ENCODE assay signal across 8 cellular contexts in the genomic region with DNA sequence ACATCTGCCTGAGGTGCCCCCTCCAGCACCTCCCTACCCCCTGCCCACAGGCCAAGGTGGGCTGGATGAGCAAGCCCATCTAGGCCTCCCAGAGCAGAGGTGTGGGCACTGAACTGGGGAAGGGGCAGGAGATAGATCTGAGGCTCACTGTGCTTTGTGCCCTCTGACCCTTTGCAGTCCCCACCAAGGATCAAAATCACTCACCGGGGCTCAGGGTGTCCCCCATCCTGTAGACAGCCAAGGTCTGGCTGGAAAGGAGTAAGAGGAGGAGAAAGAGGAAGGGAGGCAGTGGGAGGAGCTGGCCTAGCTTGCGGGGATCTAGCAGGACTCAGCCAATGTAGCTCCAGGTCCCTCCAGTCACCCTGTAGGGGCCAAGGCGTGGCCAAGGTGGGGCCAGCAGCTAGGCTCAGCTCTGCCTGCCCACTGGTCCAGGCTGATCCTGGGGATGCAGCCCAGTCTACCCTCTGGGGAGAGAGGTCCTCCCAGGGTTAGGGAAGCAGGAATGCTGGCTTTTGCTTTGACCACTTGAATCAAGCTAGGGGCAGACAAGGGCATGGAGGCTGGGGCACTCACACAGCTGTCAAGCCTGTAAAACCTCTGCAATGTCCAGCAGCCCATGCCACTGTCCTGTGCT. TPM values are rescaled to one million over a fixed set of nuclear protein-coding genes. Genes with fewer than 3 reads are reported as not detected.
DNase-seq lines count a peak whose midpoint lies in the region; ATAC-seq, FAIRE-seq and TF ChIP-seq lines count a peak whose summit lies in the region.

No MANE protein-coding gene starts in this region.

- no peak for FAIRE-seq in frontal cortex (lab: Jason Lieb, UNC)

- H3K4me1 Mint-ChIP-seq in endodermal cell = peaks cover 21% of the 10 kb centered on the region
- peaks cover 66% of the 10 kb centered on the region for H3K4me1 Mint-ChIP-seq in nephron progenitor cell

- H3K9me2 ChIP-seq in OCI-LY7 (ENCODE audit: insufficient read depth, low read length) = no peaks in the 10 kb centered on the region

- no peaks in the 10 kb centered on the region for H3K27me3 ChIP-seq in endodermal cell (ENCODE audit: control insufficient read depth, insufficient read depth, low read length, poor library complexity, severe bottlenecking)

- no peak overlapping the region for H3K9ac ChIP-seq in endodermal cell (ENCODE audit: extremely low read depth, low read length, poor library complexity, severe bottlenecking)

- H3K4me2 ChIP-seq in OCI-LY7 (ENCODE audit: low read length) = peak overlapping the region; percentile 84

- H3K4me3 ChIP-seq in OCI-LY7 (ENCODE audit: low read depth, low read length, poor library complexity, severe bottlenecking) (peak overlapping the region; percentile 86), endodermal cell (ENCODE audit: low read length) (peak overlapping the region; percentile 95)

- no peaks in the 10 kb centered on the region for H4K20me1 ChIP-seq in OCI-LY7 (ENCODE audit: insufficient read depth, low read length)

- TF ChIP-seq CTCF in OCI-LY7 (conservative IDR thresholded peaks at IDR 0.05; ENCODE audit: low read length) (no peak), endodermal cell (conservative IDR thresholded peaks at IDR 0.05) (no peak), nephron progenitor cell (IDR thresholded peaks at IDR 0.05) (no peak)

- H3K27ac ChIP-seq in OCI-LY7 (ENCODE audit: low read depth, low read length, poor library complexity, severe bottlenecking) (no peak overlapping the region), endodermal cell (ENCODE audit: low read depth, low read length) (no peak overlapping the region)

- H3K4me1 ChIP-seq in OCI-LY7 (ENCODE audit: insufficient read depth, low read length, poor library complexity, severe bottlenecking) = peaks cover 34% of the 10 kb centered on the region
- H3K4me1 ChIP-seq in endodermal cell (ENCODE audit: control insufficient read depth, insufficient read depth, low read length) = peaks cover 16% of the 10 kb centered on the region

- H3K27me3 Mint-ChIP-seq in endodermal cell (ENCODE audit: insufficient read depth) (peaks cover 15% of the 10 kb centered on the region), nephron progenitor cell (ENCODE audit: low read depth, poor library complexity) (peaks cover 18% of the 10 kb centered on the region)

- BruUV-seq in OCI-LY7 (replicated peaks; lab: Mats Ljungman, UMichigan) = no TSS peak

- intact Hi-C loops in OCI-LY7 (cut with micrococcal nuclease; ENCODE audit: unreplicated experiment) = no loop called here
- intact Hi-C loops in head of caudate nucleus (cut with DNase I) = no loop called here

- H3K36me3 Mint-ChIP-seq in endodermal cell (ENCODE audit: low read depth) (peaks cover 14% of the 10 kb centered on the region), nephron progenitor cell (ENCODE audit: low read depth) (peaks cover 14% of the 10 kb centered on the region)

- POLR2A ChIA-PET in OCI-LY7 (lab: Charles Lee) = interaction anchor here (0.5 kb wide), 2 partner anchors 182 to 251 kb away, joined by 3 to 4 read pairs; no protein-coding TSS in a partner anchor

- H3K9me3 Mint-ChIP-seq in endodermal cell (no peaks in the 10 kb centered on the region), nephron progenitor cell (no peaks in the 10 kb centered on the region)

- H3K4me3 Mint-ChIP-seq in endodermal cell (peak overlapping the region; percentile 81), nephron progenitor cell (peak overlapping the region; percentile 98)

- CTCF ChIA-PET in OCI-LY7 (lab: Charles Lee; ENCODE audit: unreplicated experiment) = no interaction called here

- WGBS in endodermal cell (ENCODE audit: insufficient coverage in 1 of 2, insufficient read length in 1 of 2), 2 experiments = 75 to 77% methylated on average over 1 to 3 of the region's 3 CpGs

- ATAC-seq in HG03520 (IDR thresholded peaks at IDR 0.05; ENCODE audit: unreplicated experiment) = no peak

- peak; percentile 87 for DNase-seq in GM03348 (ENCODE audit: low spot score)
- no peak for DNase-seq in OCI-LY7 (ENCODE audit: low spot score)
- peak; percentile 84 for DNase-seq in endodermal cell
- no peak for DNase-seq in nephron progenitor cell
- no peak for DNase-seq in head of caudate nucleus
- no peak for DNase-seq in frontal cortex (ENCODE audit: low spot score in 2 of 2)
- no peak for DNase-seq in midbrain (lab: John Stamatoyannopoulos, UW)

- no peak overlapping the region; the same call in 1 of the 2 replicates for H2AFZ ChIP-seq in OCI-LY7 (ENCODE audit: low read length)

- H3K9me3 ChIP-seq in OCI-LY7 (ENCODE audit: low read length) (no peaks in the 10 kb centered on the region), endodermal cell (ENCODE audit: control insufficient read depth, low read length) (no peaks in the 10 kb centered on the region)

- H3K36me3 ChIP-seq in OCI-LY7 (ENCODE audit: insufficient read depth, low read length) (no peaks in the 10 kb centered on the region), endodermal cell (ENCODE audit: control insufficient read depth, insufficient read depth, low read length) (peaks cover 20% of the 10 kb centered on the region)

- H3K27ac Mint-ChIP-seq in endodermal cell (no peak overlapping the region), nephron progenitor cell (peak overlapping the region; percentile 31)

- no peaks in the 10 kb centered on the region for H3K79me2 ChIP-seq in OCI-LY7 (ENCODE audit: insufficient read depth, low read depth, low read length)

RNA-seq across cellular contexts. Expression of gene SLC12A4, which starts 1.8 kb away (rescaled TPM):
- 8.3 and 10.0 TPM in 2 replicates for total RNA-seq in OCI-LY7 (2014; rRNA removed; shearing (Covaris generic))
- 16.7 and 22.5 TPM in 2 replicates for total RNA-seq in OCI-LY7 (2022)
- total RNA-seq in endodermal cell = 10 to 100 TPM; 37.9 to 43.4 TPM
- polyA plus RNA-seq in endodermal cell (2013, experiment 1 of 2) = 21.2 TPM
- 18.5 TPM for polyA plus RNA-seq in endodermal cell (2013, experiment 2 of 2)
- total RNA-seq in frontal cortex = 6.5 TPM

RNA-seq across cellular contexts. Expression of gene DPEP3, which starts 13.6 kb away (rescaled TPM):
- not detected in 2 replicates for total RNA-seq in OCI-LY7 (2014; rRNA removed; shearing (Covaris generic))
- not detected in 2 replicates for total RNA-seq in OCI-LY7 (2022)
- total RNA-seq in endodermal cell = 1 to 10 TPM; 2.9 to 3.5 TPM
- polyA plus RNA-seq in endodermal cell (2013, experiment 1 of 2) = not detected
- not detected for polyA plus RNA-seq in endodermal cell (2013, experiment 2 of 2)
- not detected for total RNA-seq in frontal cortex

RNA-seq across cellular contexts. Expression of gene LCAT, which starts 22.7 kb away (rescaled TPM):
- 4.1 and 4.4 TPM in 2 replicates for total RNA-seq in OCI-LY7 (2014; rRNA removed; shearing (Covaris generic))
- total RNA-seq in OCI-LY7 (2022) (9.8 and 10.8 TPM in 2 replicates), endodermal cell (10 to 100 TPM in 1 of 2 donors, 1 to 10 TPM in 1; 8.4 to 14.3 TPM), frontal cortex (0.82 TPM)
- 8.7 TPM for polyA plus RNA-seq in endodermal cell (2013, experiment 1 of 2)
- 9.7 TPM for polyA plus RNA-seq in endodermal cell (2013, experiment 2 of 2)

RNA-seq across cellular contexts. Expression of gene PSMB10, which starts 30.0 kb away (rescaled TPM):
- 179 and 227 TPM in 2 replicates for total RNA-seq in OCI-LY7 (2014; rRNA removed; shearing (Covaris generic))
- total RNA-seq in OCI-LY7 (2022) (89.9 and 98.2 TPM in 2 replicates), endodermal cell (10 to 100 TPM; 15.5 to 16.5 TPM), frontal cortex (13.0 TPM)
- polyA plus RNA-seq in endodermal cell (2013, experiment 1 of 2) = 15.1 TPM
- 16.7 TPM for polyA plus RNA-seq in endodermal cell (2013, experiment 2 of 2)

RNA-seq across cellular contexts. Expression of gene DPEP2, which starts 32.6 kb away (rescaled TPM):
- 0.13 and 0.22 TPM in 2 replicates for total RNA-seq in OCI-LY7 (2014; rRNA removed; shearing (Covaris generic))
- 0.23 and 0.37 TPM in 2 replicates for total RNA-seq in OCI-LY7 (2022)
- under 1 TPM in 1 of 2 donors, not detected in 1; 0.20 TPM for total RNA-seq in endodermal cell
- not detected for polyA plus RNA-seq in endodermal cell (2013, experiment 1 of 2)
- not detected for polyA plus RNA-seq in endodermal cell (2013, experiment 2 of 2)
- 0.82 TPM for total RNA-seq in frontal cortex

Comparison
In these comparisons a context has a peak if more than half of its experiments do, and no peak if none do; other contexts are left out.
1. DNase-seq: peak in GM03348 (single experiment) and endodermal cell (single experiment); none in OCI-LY7 (single experiment), nephron progenitor cell (single experiment), head of caudate nucleus (0 of 42), frontal cortex (0 of 2) and midbrain (single experiment).